In genomic region chr7:100130608-100131453, GRCh38 we compare ENCODE assay signal across 8 cellular contexts. TPM values are rescaled to one million over a fixed set of nuclear protein-coding genes. Genes with fewer than 3 reads are reported as not detected.
A peak's percentile ranks its signal among the peaks of the same experiment; 100 is the strongest.
DNase-seq lines count a peak whose midpoint lies in the region; ATAC-seq and TF ChIP-seq lines count a peak whose summit lies in the region.

No MANE protein-coding gene starts in this region.

- no peaks in the 10 kb centered on the region for H3K36me3 ChIP-seq in heart right ventricle
- H3K36me3 ChIP-seq in prostate gland: no peaks in the 10 kb centered on the region

- no peak for TF ChIP-seq POLR2A in prostate gland (IDR thresholded peaks at IDR 0.05)

- H3K4me3 ChIP-seq in heart right ventricle (peak overlapping the region in 1 of 10 donors; percentile 11), prostate gland (peak overlapping the region in 1 of 2 donors; percentile 10)

- intact Hi-C loops in heart right ventricle (cut with DNase I) (loop anchor here in 8 of 10 donors (2.0 to 10.0 kb wide), 9 partner anchors 48 to 274 kb away; partner anchors contain the start of genes PVRIG (in 5 of the 8) and TRIM4 (in 1 of the 8)), prostate gland (cut with DNase I) (loop anchor here (5.0 kb wide), 1 partner anchor 91 kb away; no protein-coding TSS in a partner anchor)

- in situ Hi-C loops in SK-MEL-5 (cut with HindIII; ENCODE audit: low pct_unique_long_range_greater_than_20kb, low sequenced_read_pairs): no loop called here

- H3K27me3 ChIP-seq in heart right ventricle: peaks cover 0 to 1% (median 0%) of the 10 kb centered on the region in 7 donors
- H3K27me3 ChIP-seq in prostate gland (replicated peaks; ENCODE audit: insufficient read depth): no peaks in the 10 kb centered on the region

- H3K36me3 Mint-ChIP-seq in activated naive CD4-positive, alpha-beta T cell treated with anti-CD3 and anti-CD28 coated beads, Interleukin-2, amount 50 U/mL, for 72 hours: peaks cover 11 to 13% of the 10 kb centered on the region in 2 donors

- ATAC-seq in activated naive CD4-positive, alpha-beta T cell treated with anti-CD3 and anti-CD28 coated beads, Interleukin-2, amount 50 U/mL, for 72 hours: peak; percentile 21 to 24
- ATAC-seq in heart right ventricle (no peak), GM18502 (IDR thresholded peaks at IDR 0.05; ENCODE audit: poor library complexity, unreplicated experiment) (no peak), GM18909 (IDR thresholded peaks at IDR 0.05; ENCODE audit: poor library complexity, unreplicated experiment) (no peak)

- no peak overlapping the region for H3K27ac Mint-ChIP-seq in activated naive CD4-positive, alpha-beta T cell treated with anti-CD3 and anti-CD28 coated beads, Interleukin-2, amount 50 U/mL, for 72 hours

- peaks cover 10 to 31% (median 17%) of the 10 kb centered on the region in 9 donors for H3K4me1 ChIP-seq in heart right ventricle
- H3K4me1 ChIP-seq in prostate gland (replicated peaks): no peaks in the 10 kb centered on the region

- no peaks in the 10 kb centered on the region for H3K9me3 Mint-ChIP-seq in activated naive CD4-positive, alpha-beta T cell treated with anti-CD3 and anti-CD28 coated beads, Interleukin-2, amount 50 U/mL, for 72 hours

- TF ChIP-seq CTCF in heart right ventricle (IDR thresholded peaks at IDR 0.05): peak; percentile 71 to 93 (median 89)
- peak; percentile 50 to 81 (median 70) for TF ChIP-seq CTCF in prostate gland (IDR thresholded peaks at IDR 0.05)

- 13 to 14% methylated on average over 24 of the region's 24 CpGs for WGBS in heart right ventricle, 2 donors
- WGBS in prostate gland: 14% methylated on average over 24 of the region's 24 CpGs

- no peak overlapping the region for H3K27ac ChIP-seq in heart right ventricle
- no peak overlapping the region for H3K27ac ChIP-seq in prostate gland

- DNase-seq in DMS114 treated with DMSO at 0.1 percent for 48 hours (lab: John Stamatoyannopoulos, UW; ENCODE audit: unreplicated experiment) (peak; percentile 33), LHCN-M2 (ENCODE audit: low read depth) (peak; percentile 45), SK-MEL-5 (ENCODE audit: low read depth, low spot score) (peak; percentile 76), heart right ventricle (peak; percentile 78 to 84), prostate gland (ENCODE audit: low spot score) (peak; percentile 66)
- DNase-seq in activated naive CD4-positive, alpha-beta T cell treated with anti-CD3 and anti-CD28 coated beads, Interleukin-2, amount 50 U/mL, for 72 hours (ENCODE audit: low spot score in 2 of 2): peak; percentile 83 to 96

- H3K9me3 ChIP-seq in heart right ventricle: no peaks in the 10 kb centered on the region
- H3K9me3 ChIP-seq in prostate gland: no peaks in the 10 kb centered on the region

RNA-seq across cellular contexts. Expression of gene MBLAC1, which starts 4.1 kb away (rescaled TPM):
- 1.9 and 5.9 TPM in 2 replicates for total RNA-seq in LHCN-M2 (2014; rRNA removed)
- polyA plus RNA-seq in LHCN-M2 (2012): 4.5 TPM
- 2.2 and 4.1 TPM in 2 replicates for total RNA-seq in SK-MEL-5 (2014; rRNA removed; shearing (Covaris generic))
- polyA plus RNA-seq in SK-MEL-5 (2015; cell fraction: cytosol; rRNA removed): 3.1 and 4.1 TPM in 2 replicates
- 1.9 and 8.0 TPM in 2 replicates for polyA plus RNA-seq in SK-MEL-5 (2015; cell fraction: nucleus; rRNA removed)
- 1 to 10 TPM; 2.6 to 5.6 TPM for total RNA-seq in activated naive CD4-positive, alpha-beta T cell treated with anti-CD3 and anti-CD28 coated beads, Interleukin-2, amount 50 U/mL, for 72 hours
- 1 to 10 TPM; 1.2 to 3.5 (median 2.0) TPM for total RNA-seq in heart right ventricle
- 1 to 10 TPM; 2.6 to 2.9 TPM for polyA plus RNA-seq in heart right ventricle
- total RNA-seq in prostate gland: 1 to 10 TPM; 4.4 to 6.1 TPM

RNA-seq across cellular contexts. Expression of gene CNPY4, which starts 11.4 kb away (rescaled TPM):
- total RNA-seq in LHCN-M2 (2014; rRNA removed) (23.2 and 28.0 TPM in 2 replicates), heart right ventricle (10 to 100 TPM in 1 of 10 donors, 1 to 10 TPM in 9; 4.9 to 10.8 (median 6.6) TPM), prostate gland (10 to 100 TPM in 1 of 2 donors, 1 to 10 TPM in 1; 1.6 to 16.1 TPM)
- polyA plus RNA-seq in LHCN-M2 (2012): 29.6 TPM
- 21.7 and 21.9 TPM in 2 replicates for total RNA-seq in SK-MEL-5 (2014; rRNA removed; shearing (Covaris generic))
- polyA plus RNA-seq in SK-MEL-5 (2015; cell fraction: cytosol; rRNA removed): 23.3 and 24.4 TPM in 2 replicates
- polyA plus RNA-seq in SK-MEL-5 (2015; cell fraction: nucleus; rRNA removed): 43.4 and 55.1 TPM in 2 replicates
- total RNA-seq in activated naive CD4-positive, alpha-beta T cell treated with anti-CD3 and anti-CD28 coated beads, Interleukin-2, amount 50 U/mL, for 72 hours: 10 to 100 TPM; 16.4 to 20.9 TPM
- 10 to 100 TPM; 11.7 to 13.7 TPM for polyA plus RNA-seq in heart right ventricle

RNA-seq across cellular contexts. Expression of gene TAF6, which starts 11.7 kb away (rescaled TPM):
- total RNA-seq in LHCN-M2 (2014; rRNA removed) (98.4 and 106 TPM in 2 replicates), heart right ventricle (10 to 100 TPM; 28.0 to 43.3 (median 31.0) TPM), prostate gland (10 to 100 TPM; 68.3 to 79.8 TPM)
- polyA plus RNA-seq in LHCN-M2 (2012): 72.7 TPM
- 27.3 and 33.6 TPM in 2 replicates for total RNA-seq in SK-MEL-5 (2014; rRNA removed; shearing (Covaris generic))
- 92.8 and 115 TPM in 2 replicates for polyA plus RNA-seq in SK-MEL-5 (2015; cell fraction: cytosol; rRNA removed)
- 135 and 162 TPM in 2 replicates for polyA plus RNA-seq in SK-MEL-5 (2015; cell fraction: nucleus; rRNA removed)
- total RNA-seq in activated naive CD4-positive, alpha-beta T cell treated with anti-CD3 and anti-CD28 coated beads, Interleukin-2, amount 50 U/mL, for 72 hours: 10 to 100 TPM; 52.7 to 57.6 TPM
- 10 to 100 TPM; 23.5 to 33.6 TPM for polyA plus RNA-seq in heart right ventricle

RNA-seq across cellular contexts. Expression of gene LAMTOR4, which starts 17.9 kb away (rescaled TPM):
- total RNA-seq in LHCN-M2 (2014; rRNA removed): 165 and 202 TPM in 2 replicates
- 344 TPM for polyA plus RNA-seq in LHCN-M2 (2012)
- total RNA-seq in SK-MEL-5 (2014; rRNA removed; shearing (Covaris generic)): 165 and 169 TPM in 2 replicates
- polyA plus RNA-seq in SK-MEL-5 (2015; cell fraction: cytosol; rRNA removed): 169 and 221 TPM in 2 replicates
- polyA plus RNA-seq in SK-MEL-5 (2015; cell fraction: nucleus; rRNA removed): 151 and 219 TPM in 2 replicates
- 100 to 1,000 TPM; 147 to 153 TPM for total RNA-seq in activated naive CD4-positive, alpha-beta T cell treated with anti-CD3 and anti-CD28 coated beads, Interleukin-2, amount 50 U/mL, for 72 hours
- total RNA-seq in heart right ventricle: 100 to 1,000 TPM in 1 of 10 donors, 10 to 100 TPM in 9; 72.3 to 102 (median 88.5) TPM
- 100 to 1,000 TPM; 147 to 210 TPM for polyA plus RNA-seq in heart right ventricle
- 100 to 1,000 TPM; 213 to 243 TPM for total RNA-seq in prostate gland

RNA-seq across cellular contexts. Expression of gene TRAPPC14, which starts 27.7 kb away (rescaled TPM):
- total RNA-seq in LHCN-M2 (2014; rRNA removed): 18.8 and 21.8 TPM in 2 replicates
- 20.8 TPM for polyA plus RNA-seq in LHCN-M2 (2012)
- 11.2 and 14.1 TPM in 2 replicates for total RNA-seq in SK-MEL-5 (2014; rRNA removed; shearing (Covaris generic))
- 32.2 and 36.1 TPM in 2 replicates for polyA plus RNA-seq in SK-MEL-5 (2015; cell fraction: cytosol; rRNA removed)
- polyA plus RNA-seq in SK-MEL-5 (2015; cell fraction: nucleus; rRNA removed): 464 and 517 TPM in 2 replicates
- 10 to 100 TPM; 17.1 to 32.8 TPM for total RNA-seq in activated naive CD4-positive, alpha-beta T cell treated with anti-CD3 and anti-CD28 coated beads, Interleukin-2, amount 50 U/mL, for 72 hours
- total RNA-seq in heart right ventricle: 10 to 100 TPM in 1 of 10 donors, 1 to 10 TPM in 9; 3.9 to 10.8 (median 7.6) TPM
- 10 to 100 TPM in 1 of 2 donors, 1 to 10 TPM in 1; 7.8 to 17.5 TPM for polyA plus RNA-seq in heart right ventricle
- 10 to 100 TPM; 21.2 to 43.4 TPM for total RNA-seq in prostate gland

Comparison
In these comparisons a context has a peak if more than half of its experiments do, and no peak if none do; other contexts are left out.
1. DNase-seq: peak in every context shown above with its lines; median percentile 90 in activated naive CD4-positive, alpha-beta T cell treated with anti-CD3 and anti-CD28 coated beads, Interleukin-2, amount 50 U/mL, for 72 hours; 81 in heart right ventricle; 76 in SK-MEL-5; 66 in prostate gland; 45 in LHCN-M2; 33 in DMS114 treated with DMSO at 0.1 percent for 48 hours.
2. ATAC-seq: peak in activated naive CD4-positive, alpha-beta T cell treated with anti-CD3 and anti-CD28 coated beads, Interleukin-2, amount 50 U/mL, for 72 hours (2 of 2); none in heart right ventricle (0 of 8), GM18502 (single experiment) and GM18909 (single experiment).